Comparison of ENCODE assay signal across 10 cellular contexts in genomic region chr17:81096741-81097133, GRCh38.
DNase-seq lines count a peak whose midpoint lies in the region; ATAC-seq, FAIRE-seq and TF ChIP-seq lines count a peak whose summit lies in the region.
"Had no signal": no experiment of that assay in that cellular context is flagged by ENCODE, and none has a peak within 500 bp of the region (broad histone marks: within the 10 kb centered on the region; RNA-seq: fewer than 3 reads in every experiment).

No MANE protein-coding gene starts in this region.

- H4K20me1 ChIP-seq in HepG2 (ENCODE audit: insufficient read depth, low read length) = no peaks in the 10 kb centered on the region

- FAIRE-seq in HepG2 (lab: Jason Lieb, UNC) = no peak
- FAIRE-seq: G401.6 had no signal

- peak overlapping the region; percentile 53 for H3K9ac ChIP-seq in HepG2 (ENCODE audit: insufficient read depth, low read depth, low read length)

- ATAC-seq in HepG2 = peak; percentile 0; the same call in 1 of the 3 replicates
- no peak for ATAC-seq in HG03520 (IDR thresholded peaks at IDR 0.05; ENCODE audit: unreplicated experiment)
- ATAC-seq in GM21529 (IDR thresholded peaks at IDR 0.05; ENCODE audit: unreplicated experiment) = no peak
- ATAC-seq in HG03571 (IDR thresholded peaks at IDR 0.05; ENCODE audit: unreplicated experiment) = no peak

- H3K4me3 ChIP-seq in brain microvascular endothelial cell (ENCODE audit: low read depth, low read length) = no peak overlapping the region
- H3K4me3 ChIP-seq in HepG2 (replicated peaks in 1 of 3; ENCODE audit: insufficient read depth in 1 of 3, low read depth in 2 of 3, low read length in 3 of 3) = peak overlapping the region in 1 of 3 experiments; percentile 63; a peak in 2 of 6 replicates

- TF ChIP-seq CTCF in brain microvascular endothelial cell (IDR thresholded peaks at IDR 0.05; ENCODE audit: low read depth, low read length, missing control alignments) (no peak), HepG2 (CRISPR knock-in tag; IDR thresholded peaks at IDR 0.05) (no peak)

- POLR2A ChIA-PET in HepG2 (lab: Yijun Ruan, JAX) = interaction anchor here (1.1 to 2.3 kb wide), 4 partner anchors 14 to 108 kb away, joined by 3 to 20 read pairs (median 5); no protein-coding TSS in a partner anchor

- intact Hi-C loops in HepG2 (cut with micrococcal nuclease; ENCODE audit: unreplicated experiment) = loop anchor here (1.0 to 2.0 kb wide), 2 partner anchors 52 to 73 kb away; no protein-coding TSS in a partner anchor

- H2AFZ ChIP-seq in HepG2 (ENCODE audit: low read length) = no peak overlapping the region

- no peaks in the 10 kb centered on the region for H3K36me3 ChIP-seq in brain microvascular endothelial cell (replicated peaks)
- H3K36me3 ChIP-seq in HepG2 (replicated peaks in 1 of 2; ENCODE audit: control insufficient read depth in 1 of 2, insufficient read depth in 2 of 2, low read length in 2 of 2) = peaks cover 4 to 6% of the 10 kb centered on the region in 2 experiments; a peak in 1 of 5 replicates
- H3K36me3 ChIP-seq: thoracic aorta had no signal

- in situ Hi-C loops in brain microvascular endothelial cell (cut with HindIII; ENCODE audit: low pct_ligation_motif_present, low sequenced_read_pairs) (no loop called here), HepG2 (cut with HindIII; ENCODE audit: extremely low pct_ligation_motif_present, low pct_unique_long_range_greater_than_20kb) (loop anchor here (5.0 kb wide), 1 partner anchor 109 kb away; no protein-coding TSS in a partner anchor)

- H3K27ac ChIP-seq in brain microvascular endothelial cell (peak overlapping the region; percentile 76), HepG2 (ENCODE audit: extremely low read length, insufficient read depth, low read length) (no peak overlapping the region), substantia nigra (ENCODE audit: low read depth, low read length, poor library complexity, severe bottlenecking) (peak overlapping the region; percentile 42)
- H3K27ac ChIP-seq: thoracic aorta had no signal

- peak overlapping the region; percentile 86 for H3K4me2 ChIP-seq in HepG2 (ENCODE audit: low read depth, low read length)

- no peak for TF ChIP-seq EP300 in HepG2 (IDR thresholded peaks at IDR 0.05; ENCODE audit: low read depth in 2 of 2, low read length in 2 of 2)
- TF ChIP-seq EP300 in HepG2 (CRISPR knock-in tag; IDR thresholded peaks at IDR 0.05; ENCODE audit: borderline replicate concordance) = no peak

- CTCF ChIA-PET in HepG2 (lab: Yijun Ruan, JAX; ENCODE audit: low intra/inter-chr PET ratio, low total read pairs) = interaction anchor here (0.8 to 1.7 kb wide), 2 partner anchors 73 to 107 kb away, joined by 3 to 12 read pairs; no protein-coding TSS in a partner anchor

- TF ChIP-seq RAD21 in HepG2 (CRISPR knock-in tag; IDR thresholded peaks at IDR 0.05) = no peak

- DNase-seq in M059J (ENCODE audit: low read depth) (peak; percentile 27), brain microvascular endothelial cell (no peak), HepG2 (ENCODE audit: low spot score) (no peak), substantia nigra (lab: John Stamatoyannopoulos, UW) (no peak), NCI-H187 treated with DMSO at 0.1 percent for 48 hours (lab: John Stamatoyannopoulos, UW) (no peak)

- H3K79me2 ChIP-seq in HepG2 (ENCODE audit: insufficient read depth, low read length) = no peaks in the 10 kb centered on the region

- WGBS in HepG2 (ENCODE audit: low lambda C conversion rate) = 87% methylated on average over 7 of the region's 7 CpGs

- no peak for TF ChIP-seq POLR2A in HepG2 (IDR thresholded peaks at IDR 0.05; ENCODE audit: insufficient read depth in 1 of 2, low read depth in 2 of 2, low read length in 2 of 2)

- no peaks in the 10 kb centered on the region for H3K27me3 ChIP-seq in brain microvascular endothelial cell (replicated peaks)
- H3K27me3 ChIP-seq in HepG2 (ENCODE audit: control insufficient read depth in 1 of 2, insufficient read depth in 2 of 2, low read length in 2 of 2) = no peaks in the 10 kb centered on the region

- H3K4me1 ChIP-seq in HepG2 (ENCODE audit: insufficient read depth, low read length) = peaks cover 52% of the 10 kb centered on the region

- no peaks in the 10 kb centered on the region for H3K9me3 ChIP-seq in HepG2 (ENCODE audit: low read length)
- H3K9me3 ChIP-seq: thoracic aorta had no signal

- BruUV-seq in HepG2 (replicated peaks; lab: Mats Ljungman, UMichigan) = no TSS peak

TF ChIP-seq in HepG2, 621 proteins besides CTCF, POLR2A, EP300 and RAD21:
- TF ChIP-seq ZBTB33 (CRISPR knock-in tag; IDR thresholded peaks at IDR 0.05) (0 out of 2 replicates have a peak, but pooled peaks have one; percentile 15), POLR2AphosphoS5 (IDR thresholded peaks at IDR 0.05; ENCODE audit: low read depth, low read length) (peak; percentile 2; the same call in 1 of the 2 replicates), CEBPB (IDR thresholded peaks at IDR 0.05; ENCODE audit: borderline replicate concordance, low read depth, low read length) (no peak), THAP9 (CRISPR knock-in tag; IDR thresholded peaks at IDR 0.05; ENCODE audit: borderline replicate concordance) (0 out of 2 replicates have a peak, but pooled peaks have one; percentile 3)
- TF ChIP-seq, protein P1, sequence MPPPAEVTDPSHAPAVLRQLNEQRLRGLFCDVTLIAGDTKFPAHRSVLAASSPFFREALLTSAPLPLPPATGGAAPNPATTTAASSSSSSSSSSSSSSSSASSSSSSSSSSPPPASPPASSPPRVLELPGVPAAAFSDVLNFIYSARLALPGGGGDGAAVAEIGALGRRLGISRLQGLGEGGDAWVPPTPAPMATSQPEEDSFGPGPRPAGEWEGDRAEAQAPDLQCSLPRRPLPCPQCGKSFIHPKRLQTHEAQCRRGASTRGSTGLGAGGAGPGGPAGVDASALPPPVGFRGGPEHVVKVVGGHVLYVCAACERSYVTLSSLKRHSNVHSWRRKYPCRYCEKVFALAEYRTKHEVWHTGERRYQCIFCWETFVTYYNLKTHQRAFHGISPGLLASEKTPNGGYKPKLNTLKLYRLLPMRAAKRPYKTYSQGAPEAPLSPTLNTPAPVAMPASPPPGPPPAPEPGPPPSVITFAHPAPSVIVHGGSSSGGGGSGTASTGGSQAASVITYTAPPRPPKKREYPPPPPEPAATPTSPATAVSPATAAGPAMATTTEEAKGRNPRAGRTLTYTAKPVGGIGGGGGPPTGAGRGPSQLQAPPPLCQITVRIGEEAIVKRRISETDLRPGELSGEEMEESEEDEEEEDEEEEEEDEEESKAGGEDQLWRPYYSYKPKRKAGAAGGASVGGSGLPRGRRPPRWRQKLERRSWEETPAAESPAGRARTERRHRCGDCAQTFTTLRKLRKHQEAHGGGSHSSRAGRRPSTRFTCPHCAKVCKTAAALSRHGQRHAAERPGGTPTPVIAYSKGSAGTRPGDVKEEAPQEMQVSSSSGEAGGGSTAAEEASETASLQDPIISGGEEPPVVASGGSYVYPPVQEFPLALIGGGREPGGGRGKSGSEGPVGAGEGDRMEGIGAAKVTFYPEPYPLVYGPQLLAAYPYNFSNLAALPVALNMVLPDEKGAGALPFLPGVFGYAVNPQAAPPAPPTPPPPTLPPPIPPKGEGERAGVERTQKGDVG (CRISPR knock-in tag; IDR thresholded peaks at IDR 0.05; ENCODE audit: borderline replicate concordance) = 0 out of 2 replicates have a peak, but pooled peaks have one; percentile 9
